10 cellular contexts compared by ENCODE assay signal in genomic region chr3:123880998-123881561, GRCh38. TPM values are rescaled to one million over a fixed set of nuclear protein-coding genes. Genes with fewer than 3 reads are reported as not detected.
DNase-seq lines count a peak whose midpoint lies in the region; ATAC-seq, FAIRE-seq and TF ChIP-seq lines count a peak whose summit lies in the region.
"Had no signal": no experiment of that assay in that cellular context is flagged by ENCODE, and none has a peak within 500 bp of the region (broad histone marks: within the 10 kb centered on the region; RNA-seq: fewer than 3 reads in every experiment).

No MANE protein-coding gene starts in this region.

- peak; percentile 39 for TF ChIP-seq RAD21 in HCT116 (IDR thresholded peaks at IDR 0.05; ENCODE audit: low read depth)

- no peaks in the 10 kb centered on the region for H3K79me2 ChIP-seq in HCT116 (ENCODE audit: insufficient read depth, low read length)

- no peak overlapping the region for H2AFZ ChIP-seq in HCT116 (ENCODE audit: low read depth, low read length, poor library complexity, severe bottlenecking)

- RAD21 ChIA-PET in HCT116 (lab: Charles Lee; ENCODE audit: low non-redundant PET in 1 of 2, low total read pairs in 2 of 2, uncharacterized antibody in 2 of 2, unreplicated experiment in 2 of 2): no interaction called here

- H3K27ac ChIP-seq in HCT116 (ENCODE audit: low read depth, low read length): no peak overlapping the region

- no TSS peak for BruUV-seq in HCT116 (replicated peaks; lab: Mats Ljungman, UMichigan)

- no peak for ATAC-seq in HCT116
- no peak for ATAC-seq in HG03521 (IDR thresholded peaks at IDR 0.05; ENCODE audit: unreplicated experiment)
- ATAC-seq in HG03175 (IDR thresholded peaks at IDR 0.05; ENCODE audit: unreplicated experiment): no peak
- ATAC-seq: mucosa of descending colon had no signal

- POLR2A ChIA-PET in HCT116 (lab: Charles Lee): no interaction called here

- H3K4me3 ChIP-seq in BE2C (ENCODE audit: low read depth, low read length) (no peak overlapping the region), HCT116 (replicated peaks in 1 of 2; ENCODE audit: low read depth in 1 of 2, low read length in 2 of 2) (no peak overlapping the region)
- H3K4me3 ChIP-seq: mucosa of descending colon had no signal

- DNase-seq in BE2C: peak; percentile 44
- peak; percentile 15 for DNase-seq in HCT116 (ENCODE audit: low read depth, low spot score)
- peak; percentile 21 for DNase-seq in kidney glomerular epithelial cell (lab: John Stamatoyannopoulos, UW)
- no peak for DNase-seq in Ammon's horn (ENCODE audit: low spot score)
- no peak for DNase-seq in amniotic stem cell (lab: John Stamatoyannopoulos, UW)
- DNase-seq: activated CD4-positive, alpha-beta memory T cell treated with anti-CD3 and anti-CD28 coated beads for 36 hours had no signal

- no peak overlapping the region for H3K9ac ChIP-seq in HCT116 (ENCODE audit: low read length)

- TF ChIP-seq CTCF in BE2C (IDR thresholded peaks at IDR 0.05; ENCODE audit: low read depth, low read length) (peak; percentile 71), HCT116 (IDR thresholded peaks at IDR 0.05 in 2 of 3, conservative IDR thresholded peaks at IDR 0.05 in 1 of 3; ENCODE audit: borderline replicate concordance in 1 of 3, insufficient read depth in 1 of 3, low read depth in 2 of 3, low read length in 2 of 3) (peak; percentile 30 to 70 (median 70); a peak in 5 of 6 replicates)

- no peaks in the 10 kb centered on the region for H3K36me3 ChIP-seq in BE2C
- no peaks in the 10 kb centered on the region for H3K36me3 ChIP-seq in HCT116 (ENCODE audit: control insufficient read depth in 1 of 2, insufficient read depth in 2 of 2, low read length in 2 of 2)

- no peaks in the 10 kb centered on the region for H3K9me2 ChIP-seq in HCT116 (ENCODE audit: insufficient read depth)

- intact Hi-C loops in HCT116 (cut with micrococcal nuclease): no loop called here

- CTCF ChIA-PET in HCT116 (lab: Charles Lee): no interaction called here

- TF ChIP-seq POLR2A in HCT116 (IDR thresholded peaks at IDR 0.05; ENCODE audit: borderline replicate concordance, extremely low read depth, insufficient read depth, insufficient read length): no peak

- H3K27me3 ChIP-seq in BE2C (no peaks in the 10 kb centered on the region), HCT116 (ENCODE audit: insufficient read depth, low read length) (no peaks in the 10 kb centered on the region)

- FAIRE-seq in TTC549 (lab: Jason Lieb, UNC): peak; percentile 46

- no peaks in the 10 kb centered on the region for H4K20me1 ChIP-seq in HCT116 (ENCODE audit: insufficient read depth)

- H3K4me1 ChIP-seq in BE2C (no peaks in the 10 kb centered on the region), HCT116 (ENCODE audit: control insufficient read depth in 1 of 2, insufficient read depth in 2 of 2, low read length in 2 of 2) (peaks cover 2 to 11% of the 10 kb centered on the region in 2 experiments; a peak in 3 of 4 replicates)

- H3K4me2 ChIP-seq in HCT116 (ENCODE audit: low read length): no peak overlapping the region

- no peaks in the 10 kb centered on the region for H3K9me3 ChIP-seq in BE2C
- H3K9me3 ChIP-seq in HCT116 (ENCODE audit: control insufficient read depth in 1 of 2, insufficient read depth in 1 of 2, low read depth in 1 of 2, low read length in 2 of 2): no peaks in the 10 kb centered on the region
- H3K9me3 ChIP-seq: mucosa of descending colon had no signal

TF ChIP-seq in HCT116, 20 proteins besides CTCF, POLR2A, EP300 and RAD21:
- no peak for TF ChIP-seq CEBPB (IDR thresholded peaks at IDR 0.05; ENCODE audit: low read depth)
- TF ChIP-seq SIN3A (IDR thresholded peaks at IDR 0.05; ENCODE audit: low read depth): no peak
- no peak for TF ChIP-seq TCF7L2 (IDR thresholded peaks at IDR 0.05; ENCODE audit: borderline replicate concordance, extremely low read depth, insufficient read depth, insufficient read length)
- TF ChIP-seq EZH2phosphoT487 (IDR thresholded peaks at IDR 0.05; ENCODE audit: borderline replicate concordance): no peak
- no peak for TF ChIP-seq ZBTB33 (IDR thresholded peaks at IDR 0.05; ENCODE audit: extremely low read depth, insufficient replicate concordance, low read length)
- no peak for TF ChIP-seq POLR2AphosphoS5 (IDR thresholded peaks at IDR 0.05; ENCODE audit: low read depth, low read length)
- TF ChIP-seq JUND (IDR thresholded peaks at IDR 0.05): no peak
- TF ChIP-seq FOSL1 (IDR thresholded peaks at IDR 0.05; ENCODE audit: low read depth): no peak
- TF ChIP-seq MAX (IDR thresholded peaks at IDR 0.05): no peak
- no peak for TF ChIP-seq EZH2 (IDR thresholded peaks at IDR 0.05)
- TF ChIP-seq EGR1 (IDR thresholded peaks at IDR 0.05; ENCODE audit: low read depth): no peak
- no peak for TF ChIP-seq YY1 (IDR thresholded peaks at IDR 0.05; ENCODE audit: extremely low read depth, insufficient replicate concordance, low read depth, low read length)
- no peak for TF ChIP-seq REST (IDR thresholded peaks at IDR 0.05; ENCODE audit: low read depth)
TF ChIP-seq in HCT116: peak in this region for 0.

RNA-seq across cellular contexts. Expression of gene MYLK, which starts 3.1 kb away (rescaled TPM):
- polyA plus RNA-seq in BE2C (2012; ENCODE audit: insufficient read depth, insufficient read length, low read depth): 2.1 TPM
- 3.8 TPM for total RNA-seq in HCT116 (2021; ENCODE audit: unreplicated experiment)
- 1.3 and 1.6 TPM in 2 replicates for polyA plus RNA-seq in HCT116 (2012)

Comparison
In these comparisons a context has a peak if more than half of its experiments do, and no peak if none do; other contexts are left out.
1. DNase-seq: peak in BE2C (single experiment), HCT116 (single experiment) and kidney glomerular epithelial cell (single experiment); none in Ammon's horn (single experiment) and amniotic stem cell (single experiment).